ENCODE assay signal across 14 cellular contexts in genomic region chr21:33367309-33367973, GRCh38. TPM values are rescaled to one million over a fixed set of nuclear protein-coding genes. Genes with fewer than 3 reads are reported as not detected.
DNase-seq lines count a peak whose midpoint lies in the region; ATAC-seq and TF ChIP-seq lines count a peak whose summit lies in the region.
"Had no signal": no experiment of that assay in that cellular context is flagged by ENCODE, and none has a peak within 500 bp of the region (broad histone marks: within the 10 kb centered on the region; RNA-seq: fewer than 3 reads in every experiment).

No MANE protein-coding gene starts in this region.

- H3K79me1 ChIP-seq in IMR-90 (ENCODE audit: low read depth in 1 of 2, low read length in 2 of 2) (no peaks in the 10 kb centered on the region), mesendoderm (ENCODE audit: low read length) (no peaks in the 10 kb centered on the region)

- no peak overlapping the region for H3K4me3 ChIP-seq in IMR-90 (ENCODE audit: insufficient read depth, low read depth, low read length)
- H3K4me3 ChIP-seq in mesendoderm (ENCODE audit: low read length) = peak overlapping the region; percentile 6
- no peak overlapping the region for H3K4me3 ChIP-seq in PC-9
- H3K4me3 ChIP-seq: dorsolateral prefrontal cortex, prostate gland had no signal

- H2BK20ac ChIP-seq in IMR-90 (ENCODE audit: low read depth, low read length) = 0 out of 2 replicates have a peak overlapping the region, but pooled peaks have one; percentile 31

- H2BK120ac ChIP-seq in IMR-90 (ENCODE audit: low read depth, low read length) (no peak overlapping the region; the same call in 1 of the 2 replicates), mesendoderm (ENCODE audit: low read depth, low read length) (no peak overlapping the region)

- WGBS in IMR-90 (ENCODE audit: extremely low coverage in 2 of 2, insufficient read length in 1 of 2), 2 experiments = 90% methylated on average over 2 of the region's 7 CpGs; no CpG with 5 or more reads in 1 of the 2 experiments
- no CpG with 5 or more reads among the region's 7 CpGs for WGBS in mesendoderm (ENCODE audit: extremely low coverage, insufficient coverage, low lambda C conversion rate)

- H2BK15ac ChIP-seq in IMR-90 (ENCODE audit: low read depth, low read length) = no peak overlapping the region
- no peak overlapping the region for H2BK15ac ChIP-seq in mesendoderm (replicated peaks; ENCODE audit: low read depth)

- H3K9me3 Mint-ChIP-seq in activated CD4-positive, alpha-beta T cell treated with anti-CD3 and anti-CD28 coated beads for 36 hours (ENCODE audit: low read depth) = peaks cover 19% of the 10 kb centered on the region
- H3K9me3 Mint-ChIP-seq in activated T-helper 1 cell treated with anti-CD3 and anti-CD28 coated beads, Interleukin-12 subunit alpha, Interleukin-12 subunit beta, Interleukin-2, Interleukin-4 antibody, amounts not matched to agents 30 ng/mL and 10 ng/mL and 1 ng/mL, durations not matched to agents 14 hours and 24 hours and 36 hours = peaks cover 33% of the 10 kb centered on the region

- H3K18ac ChIP-seq in IMR-90 (ENCODE audit: low read depth, low read length) (peak overlapping the region; percentile 41; the same call in 1 of the 2 replicates), mesendoderm (ENCODE audit: low read length) (no peak overlapping the region)

- no peak for DNase-seq in activated CD4-positive, alpha-beta T cell treated with anti-CD3 and anti-CD28 coated beads for 36 hours
- no peak for DNase-seq in activated CD4-positive, alpha-beta T cell treated with anti-CD3 and anti-CD28 coated beads for 48 hours
- no peak for DNase-seq in IMR-90
- DNase-seq in activated T-helper 1 cell treated with anti-CD3 and anti-CD28 coated beads, Interleukin-12 subunit alpha, Interleukin-12 subunit beta, Interleukin-2, Interleukin-4 antibody, amounts not matched to agents 30 ng/mL and 10 ng/mL and 1 ng/mL, durations not matched to agents 14 hours and 24 hours and 36 hours (ENCODE audit: low spot score) = no peak
- peak; percentile 13 for DNase-seq in mesendoderm
- no peak for DNase-seq in PC-9
- DNase-seq in foreskin melanocyte = no peak
- DNase-seq: amygdala, dorsolateral prefrontal cortex, foreskin fibroblast, T-cell had no signal

- H4K5ac ChIP-seq in IMR-90 (ENCODE audit: low read depth, low read length) (peak overlapping the region; percentile 78; the same call in 1 of the 2 replicates), mesendoderm (ENCODE audit: low read length) (no peak overlapping the region)

- H3K4ac ChIP-seq in IMR-90 (ENCODE audit: low read depth, low read length) = no peak overlapping the region
- no peak overlapping the region for H3K4ac ChIP-seq in mesendoderm (ENCODE audit: low read depth, low read length)

- H3K14ac ChIP-seq in IMR-90 (replicated peaks; ENCODE audit: low read depth, low read length) = no peak overlapping the region

- no peaks in the 10 kb centered on the region for H3K79me2 ChIP-seq in mesendoderm (ENCODE audit: control insufficient read depth, insufficient read depth, low read length)
- no peaks in the 10 kb centered on the region for H3K79me2 ChIP-seq in PC-9 (ENCODE audit: low read depth)

- H3K9me2 ChIP-seq in PC-9 (ENCODE audit: insufficient read depth) = no peaks in the 10 kb centered on the region

- H3F3A ChIP-seq in PC-9 (ENCODE audit: insufficient read depth, low read depth) = no peaks in the 10 kb centered on the region

- BruUV-seq in IMR-90 (replicated peaks; lab: Mats Ljungman, UMichigan) (no TSS peak), PC-9 (replicated peaks; lab: Mats Ljungman, UMichigan) (no TSS peak)

- H3K23ac ChIP-seq in IMR-90 (ENCODE audit: low read depth, low read length) = no peak overlapping the region
- H3K23ac ChIP-seq in mesendoderm (ENCODE audit: low read length) = no peak overlapping the region

- H2AK5ac ChIP-seq in IMR-90 (ENCODE audit: low read depth, low read length) = no peak overlapping the region
- no peak overlapping the region for H2AK5ac ChIP-seq in mesendoderm (ENCODE audit: low read length)

- H3K36me3 Mint-ChIP-seq in activated CD4-positive, alpha-beta T cell treated with anti-CD3 and anti-CD28 coated beads for 36 hours (ENCODE audit: low read depth) = peaks cover 11% of the 10 kb centered on the region
- H3K36me3 Mint-ChIP-seq in activated T-helper 1 cell treated with anti-CD3 and anti-CD28 coated beads, Interleukin-12 subunit alpha, Interleukin-12 subunit beta, Interleukin-2, Interleukin-4 antibody, amounts not matched to agents 30 ng/mL and 10 ng/mL and 1 ng/mL, durations not matched to agents 14 hours and 24 hours and 36 hours (ENCODE audit: low read depth) = peaks cover 19% of the 10 kb centered on the region

- TF ChIP-seq RAD21 in IMR-90 (IDR thresholded peaks at IDR 0.05; ENCODE audit: low read length) = no peak

- ATAC-seq in activated CD4-positive, alpha-beta T cell treated with anti-CD3 and anti-CD28 coated beads for 36 hours = no peak
- ATAC-seq in IMR-90 (ENCODE audit: low read depth) (no peak), GM21515 (IDR thresholded peaks at IDR 0.05; ENCODE audit: unreplicated experiment) (no peak)
- ATAC-seq: Panc1, T-cell had no signal

- H3K27ac Mint-ChIP-seq in activated CD4-positive, alpha-beta T cell treated with anti-CD3 and anti-CD28 coated beads for 36 hours = peak overlapping the region; percentile 38
- peak overlapping the region; percentile 58 for H3K27ac Mint-ChIP-seq in activated T-helper 1 cell treated with anti-CD3 and anti-CD28 coated beads, Interleukin-12 subunit alpha, Interleukin-12 subunit beta, Interleukin-2, Interleukin-4 antibody, amounts not matched to agents 30 ng/mL and 10 ng/mL and 1 ng/mL, durations not matched to agents 14 hours and 24 hours and 36 hours

- H3K56ac ChIP-seq in IMR-90 (ENCODE audit: extremely low read depth, insufficient read depth, low read length) (no peak overlapping the region), mesendoderm (ENCODE audit: low read length) (no peak overlapping the region)

- H4K8ac ChIP-seq in IMR-90 (ENCODE audit: low read depth in 2 of 2, low read length in 2 of 2) = no peak overlapping the region
- no peak overlapping the region for H4K8ac ChIP-seq in mesendoderm (ENCODE audit: low read depth, low read length)

- no peak overlapping the region for H2AFZ ChIP-seq in IMR-90 (replicated peaks; ENCODE audit: low read length, poor library complexity)
- no peak overlapping the region for H2AFZ ChIP-seq in PC-9

- H2BK5ac ChIP-seq in IMR-90 (ENCODE audit: low read depth, low read length, poor library complexity, severe bottlenecking) (peak overlapping the region; percentile 49), mesendoderm (ENCODE audit: low read length) (no peak overlapping the region)

- H3K4me1 ChIP-seq in IMR-90 (ENCODE audit: control insufficient read depth, insufficient read depth, low read length) = no peaks in the 10 kb centered on the region
- H3K4me1 ChIP-seq in mesendoderm (ENCODE audit: control insufficient read depth, low read depth, low read length) = no peaks in the 10 kb centered on the region
- H3K4me1 ChIP-seq in PC-9 (replicated peaks; ENCODE audit: insufficient read depth) = no peaks in the 10 kb centered on the region
- H3K4me1 ChIP-seq: prostate gland had no signal

- dilution Hi-C loops in IMR-90 (cut with HindIII; ENCODE audit: low sequenced_read_pairs, unreplicated experiment) = no loop called here

- POLR2A ChIA-PET in activated CD4-positive, alpha-beta T cell treated with anti-CD3 and anti-CD28 coated beads for 36 hours (lab: Charles Lee) = no interaction called here
- POLR2A ChIA-PET in IMR-90 (lab: Charles Lee; ENCODE audit: unreplicated experiment) = no interaction called here
- POLR2A ChIA-PET in PC-9 (lab: Charles Lee; ENCODE audit: unreplicated experiment) = interaction anchor here (0.6 kb wide), 1 partner anchor 15 kb away, joined by 28 read pairs; no protein-coding TSS in a partner anchor

- H2AK9ac ChIP-seq in IMR-90 (replicated peaks; ENCODE audit: low read depth, low read length, poor library complexity) = no peak overlapping the region

- H4K20me1 ChIP-seq in IMR-90 (ENCODE audit: insufficient read depth, low read length) (no peaks in the 10 kb centered on the region), PC-9 (ENCODE audit: insufficient read depth) (no peaks in the 10 kb centered on the region)

- H3K27me3 ChIP-seq in IMR-90 (ENCODE audit: control insufficient read depth, insufficient read depth, low read length) (no peaks in the 10 kb centered on the region; the same call in 1 of the 2 replicates), mesendoderm (ENCODE audit: insufficient read depth, low read length, poor library complexity) (no peaks in the 10 kb centered on the region), PC-9 (ENCODE audit: insufficient read depth, low read depth) (no peaks in the 10 kb centered on the region)
- H3K27me3 ChIP-seq: dorsolateral prefrontal cortex had no signal

- H3K4me1 Mint-ChIP-seq in activated CD4-positive, alpha-beta T cell treated with anti-CD3 and anti-CD28 coated beads for 36 hours = peaks cover 5% of the 10 kb centered on the region
- H3K4me1 Mint-ChIP-seq in activated T-helper 1 cell treated with anti-CD3 and anti-CD28 coated beads, Interleukin-12 subunit alpha, Interleukin-12 subunit beta, Interleukin-2, Interleukin-4 antibody, amounts not matched to agents 30 ng/mL and 10 ng/mL and 1 ng/mL, durations not matched to agents 14 hours and 24 hours and 36 hours (ENCODE audit: low read depth) = peaks cover 4% of the 10 kb centered on the region

- H3K27ac ChIP-seq in IMR-90 (ENCODE audit: insufficient read depth, low read length) (no peak overlapping the region), mesendoderm (ENCODE audit: low read depth, low read length) (no peak overlapping the region), PC-9 (no peak overlapping the region)
- H3K27ac ChIP-seq: dorsolateral prefrontal cortex, prostate gland had no signal

- no peak overlapping the region for H3K4me3 Mint-ChIP-seq in activated CD4-positive, alpha-beta T cell treated with anti-CD3 and anti-CD28 coated beads for 36 hours
- H3K4me3 Mint-ChIP-seq in activated T-helper 1 cell treated with anti-CD3 and anti-CD28 coated beads, Interleukin-12 subunit alpha, Interleukin-12 subunit beta, Interleukin-2, Interleukin-4 antibody, amounts not matched to agents 30 ng/mL and 10 ng/mL and 1 ng/mL, durations not matched to agents 14 hours and 24 hours and 36 hours = no peak overlapping the region
- H3K4me3 Mint-ChIP-seq: T-cell had no signal

- CTCF ChIA-PET in activated CD4-positive, alpha-beta T cell treated with anti-CD3 and anti-CD28 coated beads for 36 hours (lab: Charles Lee) = interaction anchor here (0.8 to 1.5 kb wide), 4 partner anchors 8 to 175 kb away, joined by 3 to 6 read pairs (median 4); no protein-coding TSS in a partner anchor
- CTCF ChIA-PET in IMR-90 (lab: Yijun Ruan, JAX) (no interaction called here), PC-9 (lab: Charles Lee) (no interaction called here)

- H3K9me1 ChIP-seq in IMR-90 (ENCODE audit: insufficient read depth, low read length) = no peaks in the 10 kb centered on the region

- H3K9me3 ChIP-seq in IMR-90 (ENCODE audit: control insufficient read depth, insufficient read depth, low read length) = peaks cover 28% of the 10 kb centered on the region
- H3K9me3 ChIP-seq in PC-9 (ENCODE audit: insufficient read depth, low read depth) = peaks cover 4% of the 10 kb centered on the region; the same call in 1 of the 2 replicates
- H3K9me3 ChIP-seq: prostate gland had no signal

- H3K9ac ChIP-seq in IMR-90 (ENCODE audit: low read depth, low read length) (no peak overlapping the region), mesendoderm (ENCODE audit: low read length) (no peak overlapping the region)

- no peaks in the 10 kb centered on the region for H3K36me3 ChIP-seq in IMR-90 (ENCODE audit: control insufficient read depth, insufficient read depth, low read length)
- peaks cover 2% of the 10 kb centered on the region for H3K36me3 ChIP-seq in mesendoderm (ENCODE audit: control insufficient read depth, insufficient read depth, low read length)
- H3K36me3 ChIP-seq in PC-9 (ENCODE audit: low read depth) = no peaks in the 10 kb centered on the region
- H3K36me3 ChIP-seq: prostate gland had no signal

- no peak overlapping the region for H4K91ac ChIP-seq in IMR-90 (ENCODE audit: insufficient read depth, low read depth, low read length)

- H3K27me3 Mint-ChIP-seq in activated CD4-positive, alpha-beta T cell treated with anti-CD3 and anti-CD28 coated beads for 36 hours = no peaks in the 10 kb centered on the region
- H3K27me3 Mint-ChIP-seq in activated T-helper 1 cell treated with anti-CD3 and anti-CD28 coated beads, Interleukin-12 subunit alpha, Interleukin-12 subunit beta, Interleukin-2, Interleukin-4 antibody, amounts not matched to agents 30 ng/mL and 10 ng/mL and 1 ng/mL, durations not matched to agents 14 hours and 24 hours and 36 hours (ENCODE audit: insufficient read depth) = peaks cover 1% of the 10 kb centered on the region
- H3K27me3 Mint-ChIP-seq: T-cell had no signal

- intact Hi-C loops in activated CD4-positive, alpha-beta T cell treated with anti-CD3 and anti-CD28 coated beads for 36 hours (cut with DNase I, micrococcal nuclease) = loop anchor here in 1 of 2 experiments (10.0 kb wide), 1 partner anchor 237 kb away; no protein-coding TSS in a partner anchor
- intact Hi-C loops in IMR-90 (cut with micrococcal nuclease) (no loop called here), PC-9 (cut with micrococcal nuclease; ENCODE audit: unreplicated experiment) (no loop called here)
- intact Hi-C loops in activated T-helper 1 cell treated with anti-CD3 and anti-CD28 coated beads, Interleukin-12 subunit alpha, Interleukin-12 subunit beta, Interleukin-2, Interleukin-4 antibody, amounts not matched to agents 30 ng/mL and 10 ng/mL and 1 ng/mL, durations not matched to agents 14 hours and 24 hours and 36 hours (cut with micrococcal nuclease) = no loop called here

- H3K4me2 ChIP-seq in IMR-90 (ENCODE audit: low read depth, low read length) (no peak overlapping the region), mesendoderm (ENCODE audit: low read length) (no peak overlapping the region), PC-9 (no peak overlapping the region)

- in situ Hi-C loops in IMR-90 (cut with MboI; ENCODE audit: low sequenced_read_pairs) = no loop called here

- no peak for TF ChIP-seq CTCF in IMR-90 (conservative IDR thresholded peaks at IDR 0.05; ENCODE audit: low read depth, low read length)
- TF ChIP-seq CTCF in PC-9 (conservative IDR thresholded peaks at IDR 0.05) = no peak

- no peak for TF ChIP-seq POLR2A in IMR-90 (IDR thresholded peaks at IDR 0.05; ENCODE audit: low read depth, low read length)

RNA-seq across cellular contexts. Expression of gene IFNGR2, which starts 35.8 kb away (rescaled TPM):
- 10 to 100 TPM; 16.4 to 18.9 TPM for total RNA-seq in activated CD4-positive, alpha-beta T cell treated with anti-CD3 and anti-CD28 coated beads for 36 hours
- 52.8 and 66.0 TPM in 2 replicates for total RNA-seq in IMR-90 (2012; rRNA removed)
- 64.9 and 73.8 TPM in 2 replicates for polyA plus RNA-seq in IMR-90 (2012; rRNA removed)
- 27.8 and 55.9 TPM in 2 replicates for polyA plus RNA-seq in IMR-90 (2012; cell fraction: cytosol; rRNA removed)
- polyA plus RNA-seq in IMR-90 (2012; cell fraction: nucleus; rRNA removed; ENCODE audit: low replicate concordance) = 18.8 and 32.0 TPM in 2 replicates
- total RNA-seq in activated T-helper 1 cell treated with anti-CD3 and anti-CD28 coated beads, Interleukin-12 subunit alpha, Interleukin-12 subunit beta, Interleukin-2, Interleukin-4 antibody, amounts not matched to agents 30 ng/mL and 10 ng/mL and 1 ng/mL, durations not matched to agents 14 hours and 24 hours and 36 hours = 3.4 and 3.7 TPM in 2 replicates
- polyA plus RNA-seq in mesendoderm (2013, experiment 1 of 2) = 26.1 TPM
- 27.0 TPM for polyA plus RNA-seq in mesendoderm (2013, experiment 2 of 2)
- total RNA-seq in PC-9 (2021) = 16.0 and 16.1 TPM in 2 replicates

RNA-seq across cellular contexts. Expression of gene IFNAR1, which starts 42.7 kb away (rescaled TPM):
- total RNA-seq in activated CD4-positive, alpha-beta T cell treated with anti-CD3 and anti-CD28 coated beads for 36 hours = 10 to 100 TPM; 21.8 to 29.6 TPM
- total RNA-seq in IMR-90 (2012; rRNA removed) (9.9 and 12.8 TPM in 2 replicates), PC-9 (2021) (24.2 and 25.5 TPM in 2 replicates)
- 5.9 and 7.8 TPM in 2 replicates for polyA plus RNA-seq in IMR-90 (2012; rRNA removed)
- 5.6 and 7.5 TPM in 2 replicates for polyA plus RNA-seq in IMR-90 (2012; cell fraction: cytosol; rRNA removed)
- 1.5 and 2.8 TPM in 2 replicates for polyA plus RNA-seq in IMR-90 (2012; cell fraction: nucleus; rRNA removed; ENCODE audit: low replicate concordance)
- 20.4 and 20.7 TPM in 2 replicates for total RNA-seq in activated T-helper 1 cell treated with anti-CD3 and anti-CD28 coated beads, Interleukin-12 subunit alpha, Interleukin-12 subunit beta, Interleukin-2, Interleukin-4 antibody, amounts not matched to agents 30 ng/mL and 10 ng/mL and 1 ng/mL, durations not matched to agents 14 hours and 24 hours and 36 hours
- polyA plus RNA-seq in mesendoderm (2013, experiment 1 of 2) = 7.9 TPM
- 9.4 TPM for polyA plus RNA-seq in mesendoderm (2013, experiment 2 of 2)
